Comparison of ENCODE assay signal across 22 cellular contexts in the genomic region with DNA sequence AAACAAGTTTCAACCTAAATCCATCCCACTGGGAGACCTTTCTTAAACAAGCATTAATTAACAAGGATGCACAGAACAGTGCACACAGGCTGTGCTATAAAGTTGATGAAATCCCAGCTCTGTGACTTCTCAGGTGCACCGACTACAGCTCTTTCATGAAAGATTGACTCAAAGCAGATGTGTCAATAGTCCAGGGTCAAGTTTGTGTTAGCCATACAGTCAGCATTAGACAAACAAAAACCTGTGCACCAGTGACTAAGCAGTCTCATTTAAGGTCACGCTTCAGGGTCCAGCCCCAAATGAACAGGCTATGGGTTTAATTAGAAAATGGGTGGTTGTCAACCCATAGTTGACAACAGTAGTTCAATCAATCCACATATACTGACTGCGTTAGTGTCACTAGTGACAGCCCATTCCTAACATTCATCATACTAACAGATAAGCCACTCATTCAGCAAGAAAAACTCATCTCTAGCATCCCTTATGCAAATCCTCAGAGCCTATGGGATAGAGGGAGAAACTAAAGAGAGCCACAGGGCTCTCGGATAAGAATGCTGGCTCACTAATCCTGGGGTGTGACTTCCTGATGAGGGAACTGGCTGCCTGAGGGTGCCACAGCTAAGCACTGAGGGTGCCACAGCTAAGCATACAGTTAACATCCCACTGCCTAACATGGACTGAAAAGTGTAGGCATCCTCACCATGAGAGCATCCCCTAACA.
A peak's percentile ranks its signal among the peaks of the same experiment; 100 is the strongest.
DNase-seq lines count a peak whose midpoint lies in the region; ATAC-seq and TF ChIP-seq lines count a peak whose summit lies in the region.
"Had no signal": no experiment of that assay in that cellular context is flagged by ENCODE, and none has a peak within 500 bp of the region (broad histone marks: within the 10 kb centered on the region; RNA-seq: fewer than 3 reads in every experiment).

No MANE protein-coding gene starts in this region.

- H4K20me1 ChIP-seq in IMR-90 (ENCODE audit: insufficient read depth, low read length) (no peaks in the 10 kb centered on the region), PC-9 (ENCODE audit: insufficient read depth) (no peaks in the 10 kb centered on the region), neural progenitor cell (ENCODE audit: low read depth) (no peaks in the 10 kb centered on the region)

- no peak overlapping the region for H3K4me2 ChIP-seq in IMR-90 (ENCODE audit: low read depth, low read length)
- peak overlapping the region; percentile 44 for H3K4me2 ChIP-seq in PC-9
- no peak overlapping the region for H3K4me2 ChIP-seq in neural progenitor cell

- no peaks in the 10 kb centered on the region for H3K79me2 ChIP-seq in PC-9 (ENCODE audit: low read depth)
- no peaks in the 10 kb centered on the region for H3K79me2 ChIP-seq in neural progenitor cell (ENCODE audit: low read depth)

- BruUV-seq in IMR-90 (replicated peaks; lab: Mats Ljungman, UMichigan) (no TSS peak), PC-9 (replicated peaks; lab: Mats Ljungman, UMichigan) (no TSS peak)

- no peak overlapping the region for H3K27ac ChIP-seq in IMR-90 (ENCODE audit: insufficient read depth, low read length)
- H3K27ac ChIP-seq in PC-9: peak overlapping the region; percentile 87
- H3K27ac ChIP-seq in neural progenitor cell: no peak overlapping the region
- no peak overlapping the region for H3K27ac ChIP-seq in uterus
- H3K27ac ChIP-seq: colonic mucosa, gastrocnemius medialis, SK-N-MC, tibial nerve had no signal

- intact Hi-C loops in IMR-90 (cut with micrococcal nuclease) (no loop called here), PC-9 (cut with micrococcal nuclease; ENCODE audit: unreplicated experiment) (no loop called here), uterus (cut with DNase I; ENCODE audit: low total_unique reads) (no loop called here)

- H3K27ac Mint-ChIP-seq in neural progenitor cell: no peak overlapping the region
- H3K27ac Mint-ChIP-seq: natural killer cell treated with Interleukin-12 subunit alpha and Interleukin-12 subunit beta and Interleukin-15 and Interleukin-18, amount 100 ng/mL, for 72 hours; stimulated activated memory B cell treated with anti-CD40 and anti-IgM and Interleukin-4, amounts not matched to agents 10 μg/mL and 1 μg/mL and 100 μg/mL, for 72 hours had no signal

- no peak for TF ChIP-seq RAD21 in IMR-90 (IDR thresholded peaks at IDR 0.05; ENCODE audit: low read length)

- H3K9me2 ChIP-seq in PC-9 (ENCODE audit: insufficient read depth): no peaks in the 10 kb centered on the region

- H2BK5ac ChIP-seq in IMR-90 (ENCODE audit: low read depth, low read length, poor library complexity, severe bottlenecking): no peak overlapping the region

- CTCF ChIA-PET in IMR-90 (lab: Yijun Ruan, JAX) (interaction anchor here (0.7 kb wide), 1 partner anchor 23 kb away, joined by 3 read pairs; no protein-coding TSS in a partner anchor), PC-9 (lab: Charles Lee) (interaction anchor here (0.7 kb wide), 1 partner anchor 38 kb away, joined by 4 read pairs; no protein-coding TSS in a partner anchor)

- no peak overlapping the region for H3K56ac ChIP-seq in IMR-90 (ENCODE audit: extremely low read depth, insufficient read depth, low read length)

- 40% methylated on average over 1 of the region's 4 CpGs; no CpG with 5 or more reads in 1 of the 2 experiments for WGBS in IMR-90 (ENCODE audit: extremely low coverage in 2 of 2, insufficient read length in 1 of 2), 2 experiments

- H3K4me1 Mint-ChIP-seq in neural progenitor cell: peaks cover 14% of the 10 kb centered on the region
- H3K4me1 Mint-ChIP-seq: stimulated activated memory B cell treated with anti-CD40 and anti-IgM and Interleukin-4, amounts not matched to agents 10 μg/mL and 1 μg/mL and 100 μg/mL, for 72 hours had no signal

- H3K9ac ChIP-seq in IMR-90 (ENCODE audit: low read depth, low read length) (no peak overlapping the region), neural progenitor cell (no peak overlapping the region)

- peak; percentile 29; the same call in 1 of the 2 replicates for ATAC-seq in IMR-90 (ENCODE audit: low read depth)
- ATAC-seq in GM18517 (IDR thresholded peaks at IDR 0.05; ENCODE audit: unreplicated experiment): no peak
- ATAC-seq: gastrocnemius medialis; HCT116; natural killer cell treated with Interleukin-12 subunit alpha and Interleukin-12 subunit beta and Interleukin-15 and Interleukin-18, amount 100 ng/mL, for 72 hours; stimulated activated memory B cell treated with anti-CD40 and anti-IgM and Interleukin-4, amounts not matched to agents 10 μg/mL and 1 μg/mL and 100 μg/mL, for 72 hours had no signal

- no peak overlapping the region; the same call in 1 of the 2 replicates for H3K18ac ChIP-seq in IMR-90 (ENCODE audit: low read depth, low read length)

- H3K79me1 ChIP-seq in IMR-90 (ENCODE audit: low read depth in 1 of 2, low read length in 2 of 2): no peaks in the 10 kb centered on the region

- H2BK20ac ChIP-seq in IMR-90 (ENCODE audit: low read depth, low read length): 0 out of 2 replicates have a peak overlapping the region, but pooled peaks have one; percentile 16

- H2AFZ ChIP-seq in IMR-90 (replicated peaks; ENCODE audit: low read length, poor library complexity) (no peak overlapping the region), PC-9 (no peak overlapping the region), neural progenitor cell (replicated peaks) (no peak overlapping the region)

- H2BK120ac ChIP-seq in IMR-90 (ENCODE audit: low read depth, low read length): 0 out of 2 replicates have a peak overlapping the region, but pooled peaks have one; percentile 35

- no peaks in the 10 kb centered on the region for H3K36me3 ChIP-seq in IMR-90 (ENCODE audit: control insufficient read depth, insufficient read depth, low read length)
- H3K36me3 ChIP-seq in PC-9 (ENCODE audit: low read depth): no peaks in the 10 kb centered on the region
- H3K36me3 ChIP-seq in neural progenitor cell: no peaks in the 10 kb centered on the region
- no peaks in the 10 kb centered on the region for H3K36me3 ChIP-seq in uterus
- H3K36me3 ChIP-seq: colonic mucosa, gastrocnemius medialis, tibial nerve had no signal

- in situ Hi-C loops in IMR-90 (cut with MboI; ENCODE audit: low sequenced_read_pairs): no loop called here

- no peak overlapping the region; the same call in 1 of the 2 replicates for H3K14ac ChIP-seq in IMR-90 (replicated peaks; ENCODE audit: low read depth, low read length)

- H2AK5ac ChIP-seq in IMR-90 (ENCODE audit: low read depth, low read length): peak overlapping the region; percentile 70

- TF ChIP-seq POLR2A in IMR-90 (IDR thresholded peaks at IDR 0.05; ENCODE audit: low read depth, low read length) (no peak), uterus (IDR thresholded peaks at IDR 0.05) (no peak)

- peak overlapping the region; percentile 26; the same call in 1 of the 2 replicates for H3K4ac ChIP-seq in IMR-90 (ENCODE audit: low read depth, low read length)

- H4K8ac ChIP-seq in IMR-90 (ENCODE audit: low read depth in 2 of 2, low read length in 2 of 2): no peak overlapping the region

- POLR2A ChIA-PET in IMR-90 (lab: Charles Lee; ENCODE audit: unreplicated experiment) (no interaction called here), PC-9 (lab: Charles Lee; ENCODE audit: unreplicated experiment) (interaction anchor here (0.6 kb wide), 2 partner anchors 39 to 243 kb away, joined by 5 to 6 read pairs; no protein-coding TSS in a partner anchor)

- peaks cover 7% of the 10 kb centered on the region for H3K9me3 Mint-ChIP-seq in neural progenitor cell

- H3K4me3 Mint-ChIP-seq in neural progenitor cell: no peak overlapping the region
- H3K4me3 Mint-ChIP-seq: natural killer cell treated with Interleukin-12 subunit alpha and Interleukin-12 subunit beta and Interleukin-15 and Interleukin-18, amount 100 ng/mL, for 72 hours; stimulated activated memory B cell treated with anti-CD40 and anti-IgM and Interleukin-4, amounts not matched to agents 10 μg/mL and 1 μg/mL and 100 μg/mL, for 72 hours had no signal

- H3K9me1 ChIP-seq in IMR-90 (ENCODE audit: insufficient read depth, low read length): peaks cover 3% of the 10 kb centered on the region

- H2BK15ac ChIP-seq in IMR-90 (ENCODE audit: low read depth, low read length): peak overlapping the region; percentile 33; the same call in 1 of the 3 replicates

- no peak overlapping the region for H2AK9ac ChIP-seq in IMR-90 (replicated peaks; ENCODE audit: low read depth, low read length, poor library complexity)

- H4K91ac ChIP-seq in IMR-90 (ENCODE audit: insufficient read depth, low read depth, low read length): peak overlapping the region; percentile 8; the same call in 1 of the 2 replicates

- H3K23ac ChIP-seq in IMR-90 (ENCODE audit: low read depth, low read length): no peak overlapping the region

- H3K9me3 ChIP-seq in IMR-90 (ENCODE audit: control insufficient read depth, insufficient read depth, low read length) (no peaks in the 10 kb centered on the region), PC-9 (ENCODE audit: insufficient read depth, low read depth) (0 out of 2 replicates have a peak, but pooled peaks cover 5% of the 10 kb centered on the region), neural progenitor cell (ENCODE audit: low read depth) (no peaks in the 10 kb centered on the region), uterus (no peaks in the 10 kb centered on the region)
- H3K9me3 ChIP-seq: colonic mucosa, gastrocnemius medialis had no signal

- no peaks in the 10 kb centered on the region for H3K27me3 Mint-ChIP-seq in neural progenitor cell (ENCODE audit: insufficient read depth, low read depth)
- H3K27me3 Mint-ChIP-seq: natural killer cell treated with Interleukin-12 subunit alpha and Interleukin-12 subunit beta and Interleukin-15 and Interleukin-18, amount 100 ng/mL, for 72 hours; stimulated activated memory B cell treated with anti-CD40 and anti-IgM and Interleukin-4, amounts not matched to agents 10 μg/mL and 1 μg/mL and 100 μg/mL, for 72 hours had no signal

- peak overlapping the region; percentile 51; the same call in 1 of the 2 replicates for H4K5ac ChIP-seq in IMR-90 (ENCODE audit: low read depth, low read length)

- TF ChIP-seq CTCF in IMR-90 (conservative IDR thresholded peaks at IDR 0.05; ENCODE audit: low read depth, low read length) (no peak), PC-9 (conservative IDR thresholded peaks at IDR 0.05) (no peak), foreskin fibroblast (IDR thresholded peaks at IDR 0.05; ENCODE audit: low read depth, low read length) (no peak), neural progenitor cell (IDR thresholded peaks at IDR 0.05) (no peak), uterus (IDR thresholded peaks at IDR 0.05) (no peak)

- peak; percentile 66 for DNase-seq in IMR-90
- DNase-seq in PC-9: peak; percentile 10 to 91
- DNase-seq in foreskin fibroblast: peak; percentile 43 to 65
- DNase-seq in neural progenitor cell (ENCODE audit: low spot score): peak; percentile 9
- DNase-seq in Kasumi-1 (lab: John Stamatoyannopoulos, UW): no peak
- DNase-seq in uterus: no peak
- no peak for DNase-seq in islet precursor cell
- DNase-seq: activated CD4-positive, alpha-beta T cell treated with anti-CD3 and anti-CD28 coated beads for 4 hours; activated CD8-positive, alpha-beta memory T cell treated with anti-CD3 and anti-CD28 coated beads, Interleukin-2, amount 50 U/mL, for 4 hours; activated gamma-delta T cell; colonic mucosa; gastrocnemius medialis; NCI-H187; NCI-H446; OCI-M1; retina had no signal

- peaks cover 4% of the 10 kb centered on the region for H3K36me3 Mint-ChIP-seq in neural progenitor cell
- H3K36me3 Mint-ChIP-seq: natural killer cell treated with Interleukin-12 subunit alpha and Interleukin-12 subunit beta and Interleukin-15 and Interleukin-18, amount 100 ng/mL, for 72 hours; stimulated activated memory B cell treated with anti-CD40 and anti-IgM and Interleukin-4, amounts not matched to agents 10 μg/mL and 1 μg/mL and 100 μg/mL, for 72 hours had no signal

- H3K4me1 ChIP-seq in IMR-90 (ENCODE audit: control insufficient read depth, insufficient read depth, low read length): peaks cover 4% of the 10 kb centered on the region; the same call in 1 of the 2 replicates
- H3K4me1 ChIP-seq in PC-9 (replicated peaks; ENCODE audit: insufficient read depth): peaks cover 35% of the 10 kb centered on the region
- H3K4me1 ChIP-seq in neural progenitor cell: no peaks in the 10 kb centered on the region
- H3K4me1 ChIP-seq in uterus: no peaks in the 10 kb centered on the region
- H3K4me1 ChIP-seq: colonic mucosa, gastrocnemius medialis, tibial nerve had no signal

- dilution Hi-C loops in IMR-90 (cut with HindIII; ENCODE audit: low sequenced_read_pairs, unreplicated experiment): no loop called here

- H3F3A ChIP-seq in PC-9 (ENCODE audit: insufficient read depth, low read depth) (peaks cover 18% of the 10 kb centered on the region), neural progenitor cell (ENCODE audit: low read depth) (no peaks in the 10 kb centered on the region)

- H3K4me3 ChIP-seq in IMR-90 (ENCODE audit: insufficient read depth, low read depth, low read length) (no peak overlapping the region), PC-9 (no peak overlapping the region), foreskin fibroblast (ENCODE audit: low read depth in 1 of 2, low read length in 2 of 2) (no peak overlapping the region), neural progenitor cell (no peak overlapping the region), uterus (no peak overlapping the region)
- H3K4me3 ChIP-seq: colonic mucosa, gastrocnemius medialis, SK-N-MC, tibial nerve had no signal

- H3K27me3 ChIP-seq in IMR-90 (ENCODE audit: control insufficient read depth, insufficient read depth, low read length) (no peaks in the 10 kb centered on the region), PC-9 (ENCODE audit: insufficient read depth, low read depth) (no peaks in the 10 kb centered on the region), neural progenitor cell (no peaks in the 10 kb centered on the region), uterus (no peaks in the 10 kb centered on the region)
- H3K27me3 ChIP-seq: colonic mucosa, gastrocnemius medialis, tibial nerve had no signal

Comparison
In these comparisons a context has a peak if more than half of its experiments do, and no peak if none do; other contexts are left out.
1. DNase-seq: peak in IMR-90 (single experiment), PC-9 (2 of 2), foreskin fibroblast (2 of 2) and neural progenitor cell (single experiment); none in Kasumi-1 (0 of 2), uterus (0 of 2) and islet precursor cell (single experiment).